Comparison of ENCODE assay signal across 10 cellular contexts in the genomic region with DNA sequence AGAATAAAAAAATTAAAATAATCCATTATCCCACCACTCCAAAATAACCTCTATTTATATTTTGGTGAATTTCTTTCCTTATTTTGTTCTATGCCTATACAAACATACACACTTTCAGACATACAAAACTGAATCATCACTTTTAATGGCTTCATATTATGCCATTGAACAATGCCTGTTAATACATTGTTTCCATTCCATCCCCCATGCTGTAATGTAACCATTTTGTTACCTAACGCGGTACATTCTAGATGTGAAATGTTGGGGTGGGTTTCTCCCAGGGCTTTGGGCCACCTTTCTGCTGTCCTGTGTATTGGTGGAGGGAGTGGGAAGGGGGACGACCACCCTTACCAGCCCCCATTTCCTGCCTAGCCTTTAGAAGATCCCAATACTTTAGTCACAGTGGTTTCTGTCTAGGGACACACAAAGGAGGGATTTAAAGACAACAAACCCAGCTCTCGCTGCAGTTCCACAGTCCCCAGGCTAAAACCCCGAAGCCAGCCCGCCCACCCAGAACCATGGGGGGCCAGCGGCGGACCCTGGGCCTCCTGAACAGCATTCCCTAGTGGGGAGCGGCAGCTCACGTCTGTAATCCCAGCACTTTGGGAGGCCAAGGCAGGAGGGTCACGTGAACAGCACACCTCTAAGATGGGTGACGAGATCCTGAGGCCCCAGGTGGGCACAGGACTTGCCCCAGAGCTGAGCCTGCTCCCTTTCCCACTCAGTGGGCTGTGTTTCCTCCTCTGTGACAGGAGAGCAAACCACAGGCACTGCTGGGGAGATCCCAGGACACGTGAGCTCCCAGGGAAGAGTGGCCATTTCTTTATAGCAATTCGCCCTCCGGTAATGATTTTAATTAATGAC. TPM values are rescaled to one million over a fixed set of nuclear protein-coding genes. Genes with fewer than 3 reads are reported as not detected.
A peak's percentile ranks its signal among the peaks of the same experiment; 100 is the strongest.
DNase-seq lines count a peak whose midpoint lies in the region; ATAC-seq, FAIRE-seq and TF ChIP-seq lines count a peak whose summit lies in the region.
"Had no signal": no experiment of that assay in that cellular context is flagged by ENCODE, and none has a peak within 500 bp of the region (broad histone marks: within the 10 kb centered on the region; RNA-seq: fewer than 3 reads in every experiment).

No MANE protein-coding gene starts in this region.

- peaks cover 19% of the 10 kb centered on the region for H3K36me3 Mint-ChIP-seq in astrocyte (ENCODE audit: low read depth, unreplicated experiment)

- H3K9ac ChIP-seq in astrocyte (ENCODE audit: low read length): peak overlapping the region; percentile 64
- H3K9ac ChIP-seq in mesendoderm (ENCODE audit: low read length): no peak overlapping the region

- H4K20me1 ChIP-seq in astrocyte (ENCODE audit: insufficient read depth, low read length): peaks cover 83% of the 10 kb centered on the region
- no peaks in the 10 kb centered on the region for H4K20me1 ChIP-seq in OCI-LY7 (ENCODE audit: insufficient read depth, low read length)

- no peak for DNase-seq in heart left ventricle
- DNase-seq in left ventricle myocardium superior: no peak
- no peak for DNase-seq in astrocyte (ENCODE audit: low read depth)
- DNase-seq in mesendoderm: no peak
- no peak for DNase-seq in transverse colon
- no peak for DNase-seq in OCI-LY7 (ENCODE audit: low spot score)

- TF ChIP-seq EP300 in transverse colon (IDR thresholded peaks at IDR 0.05; ENCODE audit: low read depth): no peak

- TF ChIP-seq CTCF in heart left ventricle (IDR thresholded peaks at IDR 0.05): no peak
- no peak for TF ChIP-seq CTCF in astrocyte (IDR thresholded peaks at IDR 0.05; ENCODE audit: insufficient read depth, low read depth, low read length)
- TF ChIP-seq CTCF in transverse colon (IDR thresholded peaks at IDR 0.05): no peak
- no peak for TF ChIP-seq CTCF in OCI-LY7 (conservative IDR thresholded peaks at IDR 0.05; ENCODE audit: low read length)

- no peak overlapping the region for H3K4me3 Mint-ChIP-seq in astrocyte (ENCODE audit: unreplicated experiment)

- no peak overlapping the region for H2AK5ac ChIP-seq in mesendoderm (ENCODE audit: low read length)

- H3K9me3 ChIP-seq in heart left ventricle (no peaks in the 10 kb centered on the region), astrocyte (ENCODE audit: insufficient read depth, low read depth, low read length) (no peaks in the 10 kb centered on the region), transverse colon (no peaks in the 10 kb centered on the region), OCI-LY7 (ENCODE audit: low read length) (no peaks in the 10 kb centered on the region)

- H3K4me1 ChIP-seq in heart left ventricle: peaks cover 13 to 89% (median 62%) of the 10 kb centered on the region in 12 donors
- peaks cover 60% of the 10 kb centered on the region for H3K4me1 ChIP-seq in astrocyte (ENCODE audit: insufficient read depth, low read length)
- H3K4me1 ChIP-seq in mesendoderm (ENCODE audit: control insufficient read depth, low read depth, low read length): peaks cover 12% of the 10 kb centered on the region
- H3K4me1 ChIP-seq in transverse colon: peaks cover 32 to 68% (median 62%) of the 10 kb centered on the region in 4 donors
- H3K4me1 ChIP-seq in OCI-LY7 (ENCODE audit: insufficient read depth, low read length, poor library complexity, severe bottlenecking): peaks cover 20% of the 10 kb centered on the region

- no peak overlapping the region for H4K5ac ChIP-seq in mesendoderm (ENCODE audit: low read length)

- intact Hi-C loops in heart left ventricle (cut with DNase I): no loop called here
- intact Hi-C loops in left ventricle myocardium superior (cut with micrococcal nuclease): no loop called here
- intact Hi-C loops in transverse colon (cut with DNase I; ENCODE audit: low total_unique reads): no loop called here
- intact Hi-C loops in OCI-LY7 (cut with micrococcal nuclease; ENCODE audit: unreplicated experiment): no loop called here

- no peak for TF ChIP-seq POLR2A in heart left ventricle (IDR thresholded peaks at IDR 0.05)
- TF ChIP-seq POLR2A in transverse colon (IDR thresholded peaks at IDR 0.05): no peak

- H3K18ac ChIP-seq in mesendoderm (ENCODE audit: low read length): peak overlapping the region; percentile 44

- CTCF ChIA-PET in OCI-LY7 (lab: Charles Lee; ENCODE audit: unreplicated experiment): no interaction called here

- FAIRE-seq in astrocyte (lab: Jason Lieb, UNC): no peak
- FAIRE-seq: small intestine had no signal

- H3K23ac ChIP-seq in mesendoderm (ENCODE audit: low read length): no peak overlapping the region

- WGBS in heart left ventricle, 4 donors: 78 to 86% (median 83%) methylated on average over 11 to 15 of the region's 15 CpGs
- WGBS in mesendoderm (ENCODE audit: extremely low coverage, insufficient coverage, low lambda C conversion rate): no CpG with 5 or more reads among the region's 15 CpGs
- WGBS in transverse colon (ENCODE audit: low coverage in 1 of 2), 2 donors: 67% methylated on average over 14 of the region's 15 CpGs; no CpG with 5 or more reads in 1 of the 2 donors

- peaks cover 0 to 11% (median under 1%) of the 10 kb centered on the region in 9 donors for H3K36me3 ChIP-seq in heart left ventricle
- H3K36me3 ChIP-seq in astrocyte (ENCODE audit: insufficient read depth, low read length): peaks cover 7% of the 10 kb centered on the region
- H3K36me3 ChIP-seq in mesendoderm (ENCODE audit: control insufficient read depth, insufficient read depth, low read length): peaks cover 2% of the 10 kb centered on the region
- H3K36me3 ChIP-seq in transverse colon: no peaks in the 10 kb centered on the region
- H3K36me3 ChIP-seq in OCI-LY7 (ENCODE audit: insufficient read depth, low read length): no peaks in the 10 kb centered on the region

- in situ Hi-C loops in transverse colon (cut with MboI; ENCODE audit: low pct_ligation_motif_present in 1 of 4, low pct_unique_long_range_greater_than_20kb in 1 of 4, low sequenced_read_pairs in 3 of 4): no loop called here

- peaks cover 53% of the 10 kb centered on the region for H3K4me1 Mint-ChIP-seq in astrocyte (ENCODE audit: low read depth, unreplicated experiment)

- H3K9me3 Mint-ChIP-seq in astrocyte (ENCODE audit: unreplicated experiment): no peaks in the 10 kb centered on the region

- H2AFZ ChIP-seq in astrocyte (ENCODE audit: low read depth, low read length): no peak overlapping the region
- H2AFZ ChIP-seq in OCI-LY7 (ENCODE audit: low read length): no peak overlapping the region

- H3K79me2 ChIP-seq in astrocyte (ENCODE audit: insufficient read depth, low read length) (peaks cover 97% of the 10 kb centered on the region), mesendoderm (ENCODE audit: control insufficient read depth, insufficient read depth, low read length) (peaks cover 30% of the 10 kb centered on the region), OCI-LY7 (ENCODE audit: insufficient read depth, low read depth, low read length) (no peaks in the 10 kb centered on the region)

- no peak overlapping the region for H4K8ac ChIP-seq in mesendoderm (ENCODE audit: low read depth, low read length)

- H3K27me3 ChIP-seq in heart left ventricle (no peaks in the 10 kb centered on the region), astrocyte (ENCODE audit: insufficient read depth, low read length) (no peaks in the 10 kb centered on the region), mesendoderm (ENCODE audit: insufficient read depth, low read length, poor library complexity) (no peaks in the 10 kb centered on the region), transverse colon (no peaks in the 10 kb centered on the region)

- peak overlapping the region in 10 of 12 donors; percentile 15 to 88 (median 67) for H3K27ac ChIP-seq in heart left ventricle
- peak overlapping the region; percentile 84 for H3K27ac ChIP-seq in astrocyte (ENCODE audit: low read depth, low read length)
- peak overlapping the region; percentile 5 for H3K27ac ChIP-seq in mesendoderm (ENCODE audit: low read depth, low read length)
- peak overlapping the region; percentile 67 to 86 (median 82) for H3K27ac ChIP-seq in transverse colon
- H3K27ac ChIP-seq in OCI-LY7 (ENCODE audit: low read depth, low read length, poor library complexity, severe bottlenecking): no peak overlapping the region
- H3K27ac ChIP-seq: C4-2B had no signal

- H3K56ac ChIP-seq in mesendoderm (ENCODE audit: low read length): no peak overlapping the region

- H2BK120ac ChIP-seq in mesendoderm (ENCODE audit: low read depth, low read length): no peak overlapping the region

- BruUV-seq in OCI-LY7 (replicated peaks; lab: Mats Ljungman, UMichigan): no TSS peak

- peak overlapping the region; percentile 79 for H3K27ac Mint-ChIP-seq in astrocyte (ENCODE audit: unreplicated experiment)

- peak overlapping the region; percentile 78 for H3K4me2 ChIP-seq in astrocyte (ENCODE audit: low read length)
- H3K4me2 ChIP-seq in mesendoderm (ENCODE audit: low read length): no peak overlapping the region
- no peak overlapping the region for H3K4me2 ChIP-seq in OCI-LY7 (ENCODE audit: low read length)

- no peak overlapping the region for H2BK5ac ChIP-seq in mesendoderm (ENCODE audit: low read length)

- no peaks in the 10 kb centered on the region for H3K27me3 Mint-ChIP-seq in astrocyte (ENCODE audit: low read depth, unreplicated experiment)

- H3K79me1 ChIP-seq in mesendoderm (ENCODE audit: low read length): peaks cover 32% of the 10 kb centered on the region

- no peak for ATAC-seq in heart left ventricle
- no peak for ATAC-seq in left ventricle myocardium superior
- ATAC-seq in HG03108 (IDR thresholded peaks at IDR 0.05; ENCODE audit: unreplicated experiment): no peak
- ATAC-seq in GM21529 (IDR thresholded peaks at IDR 0.05; ENCODE audit: unreplicated experiment): no peak

- no peak overlapping the region for H2BK15ac ChIP-seq in mesendoderm (replicated peaks; ENCODE audit: low read depth)

- POLR2A ChIA-PET in OCI-LY7 (lab: Charles Lee): no interaction called here

- no peak overlapping the region for H3K4ac ChIP-seq in mesendoderm (ENCODE audit: low read depth, low read length)

- no peaks in the 10 kb centered on the region for H3K9me2 ChIP-seq in OCI-LY7 (ENCODE audit: insufficient read depth, low read length)

- H3K4me3 ChIP-seq in heart left ventricle (no peak overlapping the region), astrocyte (ENCODE audit: insufficient read depth, low read depth, low read length) (peak overlapping the region; percentile 12), mesendoderm (ENCODE audit: low read length) (no peak overlapping the region), transverse colon (no peak overlapping the region), OCI-LY7 (ENCODE audit: low read depth, low read length, poor library complexity, severe bottlenecking) (no peak overlapping the region)

RNA-seq across cellular contexts. Expression of a gene that starts 56.9 kb away (rescaled TPM):
- 100 to 1,000 TPM in 1 of 9 donors, 10 to 100 TPM in 8; 35.9 to 102 (median 50.2) TPM for total RNA-seq in heart left ventricle
- 10 to 100 TPM; 14.0 to 23.7 TPM for polyA plus RNA-seq in heart left ventricle
- total RNA-seq in left ventricle myocardium superior: 49.4 TPM
- total RNA-seq in astrocyte: 39.6 and 45.4 TPM in 2 replicates
- 17.7 TPM for polyA plus RNA-seq in mesendoderm (2013, experiment 1 of 2)
- polyA plus RNA-seq in mesendoderm (2013, experiment 2 of 2): 18.7 TPM
- 100 to 1,000 TPM in 1 of 4 donors, 10 to 100 TPM in 2, 1 to 10 TPM in 1; 7.9 to 193 (median 13.3) TPM for total RNA-seq in transverse colon
- 3.7 and 4.1 TPM in 2 replicates for total RNA-seq in OCI-LY7 (2014; rRNA removed; shearing (Covaris generic))
- total RNA-seq in OCI-LY7 (2022): 20.4 and 22.1 TPM in 2 replicates
